29 cellular contexts compared by ENCODE assay signal in the genomic region with DNA sequence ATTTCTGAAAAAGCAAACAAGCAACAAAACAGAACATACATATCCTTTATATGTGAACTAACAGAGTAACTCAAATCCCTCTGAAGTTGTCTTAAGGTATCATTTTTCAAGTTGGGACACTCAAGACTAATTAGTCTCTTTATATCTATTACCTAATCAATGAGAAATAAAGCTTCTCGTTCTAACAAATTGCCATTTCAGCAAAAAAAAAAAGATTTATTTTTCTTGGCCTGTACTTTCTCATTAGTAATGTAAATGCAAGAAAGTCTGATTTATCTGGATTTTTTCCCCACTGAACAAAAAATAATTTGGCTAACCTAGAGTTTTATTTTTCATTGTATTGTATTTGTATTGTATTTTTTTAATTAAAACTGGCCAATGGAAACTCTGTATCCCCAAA.
"Had no signal": no experiment of that assay in that cellular context is flagged by ENCODE, and none has a peak within 500 bp of the region (broad histone marks: within the 10 kb centered on the region; RNA-seq: fewer than 3 reads in every experiment).

No MANE protein-coding gene starts in this region.

- FAIRE-seq: pancreas, urothelium cell line had no signal

- H3K9me3 ChIP-seq: neutrophil, pancreas, prostate gland, spleen, suprapubic skin, testis, tibial artery, transverse colon, upper lobe of right lung, vagina had no signal

- H3K4me3 ChIP-seq: pancreas, prostate gland, skin epidermis, smooth muscle cell, spleen, suprapubic skin, testis, tibial artery, transverse colon, upper lobe of right lung, vagina had no signal

- H3K27me3 ChIP-seq: neutrophil, pancreas, spleen, suprapubic skin, testis, tibial artery, transverse colon, upper lobe of right lung, vagina had no signal

- H3K36me3 ChIP-seq: neutrophil, pancreas, prostate gland, spleen, suprapubic skin, tibial artery, transverse colon, upper lobe of right lung, vagina had no signal

- H3K4me1 ChIP-seq: pancreas, prostate gland, spleen, suprapubic skin, testis, tibial artery, transverse colon, upper lobe of right lung, vagina had no signal

- DNase-seq: naive thymus-derived CD8-positive, alpha-beta T cell; nephron progenitor cell; nucleus accumbens; pancreas; right cardiac atrium; spleen; stimulated activated CD4-positive, alpha-beta T cell treated with anti-CD3 and anti-CD28 coated beads, Interleukin-12 subunit alpha, Interleukin-12 subunit beta, amount 100 ng/mL, for 4 hours; stimulated activated CD4-positive, alpha-beta T cell treated with anti-CD3 and anti-CD28 coated beads, Interleukin-1b, Interleukin-23, amount 100 ng/mL, for 48 hours; stimulated activated CD4-positive, alpha-beta T cell treated with anti-CD3 and anti-CD28 coated beads, Interleukin-4, amount 100 ng/mL, for 1 hour; stimulated activated CD4-positive, alpha-beta T cell treated with anti-CD3 and anti-CD28 coated beads, Interleukin-4, amount 100 ng/mL, for 4 hours; stimulated activated CD8-positive, alpha-beta memory T cell treated with anti-CD3 and anti-CD28 coated beads, Interleukin-4, amount 100 ng/mL, for 48 hours; stimulated activated naive CD4-positive, alpha-beta T cell; stimulated activated naive CD8-positive, alpha-beta T cell treated with anti-CD3 and anti-CD28 coated beads, Interleukin-15, amount 100 ng/mL, for 72 hours; stimulated activated naive CD8-positive, alpha-beta T cell treated with anti-CD3 and anti-CD28 coated beads, Interleukin-15, Interleukin-2, amounts not matched to agents 100 U/mL and 50 U/mL, for 24 hours; substantia nigra; testis; tibial artery; transverse colon; upper lobe of right lung had no signal

- H3K27ac ChIP-seq: neutrophil, pancreas, prostate gland, skin epidermis, spleen, suprapubic skin, testis, tibial artery, transverse colon, upper lobe of right lung, vagina had no signal

- ATAC-seq: naive thymus-derived CD8-positive, alpha-beta T cell; natural killer cell treated with Interleukin-12 subunit alpha and Interleukin-12 subunit beta and Interleukin-15 and Interleukin-18, amount 100 ng/mL, for 72 hours; pancreas; right cardiac atrium; sciatic nerve; stimulated activated memory B cell treated with anti-CD40 and anti-IgM and Interleukin-4, amounts not matched to agents 10 μg/mL and 1 μg/mL and 100 μg/mL, for 72 hours; stimulated activated naive CD8-positive, alpha-beta T cell treated with anti-CD3 and anti-CD28 coated beads, Interleukin-15, amount 100 ng/mL, for 72 hours; stimulated activated naive CD8-positive, alpha-beta T cell treated with anti-CD3 and anti-CD28 coated beads, Interleukin-15, Interleukin-2, amounts not matched to agents 100 U/mL and 50 U/mL, for 24 hours; upper lobe of right lung had no signal

- H3K4me2 ChIP-seq: smooth muscle cell had no signal
